ENCODE assay signal across 29 cellular contexts in the genomic region with DNA sequence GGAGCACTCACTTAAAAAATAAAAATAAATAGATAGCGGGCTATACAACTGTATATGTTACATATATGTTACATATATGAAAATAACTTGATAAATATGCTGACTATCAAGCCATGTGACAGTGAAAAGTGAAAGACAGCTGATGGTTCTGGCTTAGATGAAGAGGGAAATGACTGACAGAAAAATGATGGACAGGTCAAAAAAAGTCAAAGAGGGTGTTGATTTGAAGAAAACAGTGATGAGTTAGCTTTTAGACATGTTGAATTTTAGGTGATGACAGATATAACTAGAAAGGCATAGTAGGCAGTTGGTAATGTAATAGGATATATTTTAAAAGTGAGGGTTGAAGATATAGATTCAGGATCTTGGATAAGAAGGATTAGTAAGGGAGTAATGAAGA.
"Had no signal": no experiment of that assay in that cellular context is flagged by ENCODE, and none has a peak within 500 bp of the region (broad histone marks: within the 10 kb centered on the region; RNA-seq: fewer than 3 reads in every experiment).

No MANE protein-coding gene starts in this region.

- H3K27me3 Mint-ChIP-seq: progenitor cell of endocrine pancreas; stimulated activated naive B cell treated with anti-CD40 and anti-IgM and Interleukin-4, amounts not matched to agents 10 μg/mL and 1 μg/mL and 100 μg/mL, for 72 hours; stimulated activated naive CD8-positive, alpha-beta T cell treated with anti-CD3 and anti-CD28 coated beads, Interleukin-15, Interleukin-2, amounts not matched to agents 100 ng/mL and 50 ng/mL, for 24 hours had no signal

- H2AFZ ChIP-seq: neural progenitor cell, parathyroid adenoma had no signal

- H3K4me2 ChIP-seq: neural progenitor cell had no signal

- H3K9ac ChIP-seq: neural progenitor cell, parathyroid adenoma had no signal

- H3K79me2 ChIP-seq: parathyroid adenoma had no signal

- H3K4me1 ChIP-seq: neural progenitor cell, right lobe of liver, suprapubic skin, testis, tibial artery, upper lobe of left lung, vagina had no signal

- H3K36me3 Mint-ChIP-seq: natural killer cell, neural progenitor cell had no signal

- H3K4me3 Mint-ChIP-seq: natural killer cell; nephron; neural progenitor cell; stimulated activated effector memory CD8-positive, alpha-beta T cell treated with anti-CD3 and anti-CD28 coated beads, Interleukin-12 subunit alpha, Interleukin-12 subunit beta, amount 100 ng/mL, for 72 hours; stimulated activated naive B cell treated with anti-CD40 and anti-IgM and Interleukin-4, amounts not matched to agents 10 μg/mL and 1 μg/mL and 100 μg/mL, for 72 hours; stimulated activated naive CD8-positive, alpha-beta T cell treated with anti-CD3 and anti-CD28 coated beads, Interleukin-15, Interleukin-2, amounts not matched to agents 100 ng/mL and 50 ng/mL, for 24 hours had no signal

- ATAC-seq: natural killer cell; psoas muscle; right cardiac atrium; right lobe of liver; stimulated activated effector memory CD8-positive, alpha-beta T cell treated with anti-CD3 and anti-CD28 coated beads, Interleukin-12 subunit alpha, Interleukin-12 subunit beta, amount 100 ng/mL, for 72 hours; stimulated activated naive B cell treated with anti-CD40 and anti-IgM and Interleukin-4, amounts not matched to agents 10 μg/mL and 1 μg/mL and 100 μg/mL, for 72 hours had no signal

- FAIRE-seq: small intestine, urothelium cell line had no signal

- H3K27ac Mint-ChIP-seq: natural killer cell; neural progenitor cell; progenitor cell of endocrine pancreas; stimulated activated effector memory CD8-positive, alpha-beta T cell treated with anti-CD3 and anti-CD28 coated beads, Interleukin-12 subunit alpha, Interleukin-12 subunit beta, amount 100 ng/mL, for 72 hours; stimulated activated naive B cell treated with anti-CD40 and anti-IgM and Interleukin-4, amounts not matched to agents 10 μg/mL and 1 μg/mL and 100 μg/mL, for 72 hours; stimulated activated naive CD8-positive, alpha-beta T cell treated with anti-CD3 and anti-CD28 coated beads, Interleukin-15, Interleukin-2, amounts not matched to agents 100 ng/mL and 50 ng/mL, for 24 hours had no signal

- H3K4me3 ChIP-seq: neural progenitor cell, ovary, psoas muscle, right lobe of liver, sigmoid colon, stomach, suprapubic skin, testis, tibial artery, transverse colon, upper lobe of left lung, vagina had no signal

- H3K9me3 Mint-ChIP-seq: natural killer cell; nephron; neural progenitor cell; stimulated activated effector memory CD8-positive, alpha-beta T cell treated with anti-CD3 and anti-CD28 coated beads, Interleukin-12 subunit alpha, Interleukin-12 subunit beta, amount 100 ng/mL, for 72 hours; stimulated activated naive B cell treated with anti-CD40 and anti-IgM and Interleukin-4, amounts not matched to agents 10 μg/mL and 1 μg/mL and 100 μg/mL, for 72 hours; stimulated activated naive CD8-positive, alpha-beta T cell treated with anti-CD3 and anti-CD28 coated beads, Interleukin-15, Interleukin-2, amounts not matched to agents 100 ng/mL and 50 ng/mL, for 24 hours had no signal

- H3K27me3 ChIP-seq: neural progenitor cell, ovary, right lobe of liver, sigmoid colon, stomach, suprapubic skin, testis, tibial artery, transverse colon, upper lobe of left lung, vagina had no signal

- DNase-seq: natural killer cell; occipital lobe; ovary; posterior cingulate gyrus; psoas muscle; right cardiac atrium; right lobe of liver; sigmoid colon; small intestine; stimulated activated CD4-positive, alpha-beta T cell treated with anti-CD3 and anti-CD28 coated beads, Interleukin-15, amount 100 ng/mL, for 24 hours; stimulated activated CD4-positive, alpha-beta T cell treated with anti-CD3 and anti-CD28 coated beads, Interleukin-2, amount 100 ng/mL, for 24 hours; stimulated activated CD4-positive, alpha-beta T cell treated with anti-CD3 and anti-CD28 coated beads, Interleukin-2, amount 100 ng/mL, for 48 hours; stimulated activated CD4-positive, alpha-beta T cell treated with anti-CD3 and anti-CD28 coated beads, Interleukin-4, amount 100 ng/mL, for 24 hours; stimulated activated naive B cell treated with anti-CD40 and anti-IgM and Interleukin-4, amounts not matched to agents 10 μg/mL and 1 μg/mL and 100 μg/mL, for 72 hours; stimulated activated naive CD4-positive, alpha-beta T cell treated with Interleukin-2 at 50 U/mL for 16 hours; stomach; testis; tibial artery; transverse colon; upper lobe of left lung had no signal

- H3K36me3 ChIP-seq: neural progenitor cell, ovary, sigmoid colon, suprapubic skin, tibial artery, transverse colon, upper lobe of left lung had no signal

- H3K9me3 ChIP-seq: ovary, psoas muscle, right lobe of liver, sigmoid colon, stomach, suprapubic skin, testis, tibial artery, transverse colon, upper lobe of left lung, vagina had no signal

- H3K27ac ChIP-seq: neural progenitor cell, ovary, parathyroid adenoma, psoas muscle, right lobe of liver, sigmoid colon, stomach, suprapubic skin, testis, tibial artery, transverse colon, upper lobe of left lung, vagina had no signal

- H3K4me1 Mint-ChIP-seq: neural progenitor cell; stimulated activated effector memory CD8-positive, alpha-beta T cell treated with anti-CD3 and anti-CD28 coated beads, Interleukin-12 subunit alpha, Interleukin-12 subunit beta, amount 100 ng/mL, for 72 hours had no signal
